In the genomic region with DNA sequence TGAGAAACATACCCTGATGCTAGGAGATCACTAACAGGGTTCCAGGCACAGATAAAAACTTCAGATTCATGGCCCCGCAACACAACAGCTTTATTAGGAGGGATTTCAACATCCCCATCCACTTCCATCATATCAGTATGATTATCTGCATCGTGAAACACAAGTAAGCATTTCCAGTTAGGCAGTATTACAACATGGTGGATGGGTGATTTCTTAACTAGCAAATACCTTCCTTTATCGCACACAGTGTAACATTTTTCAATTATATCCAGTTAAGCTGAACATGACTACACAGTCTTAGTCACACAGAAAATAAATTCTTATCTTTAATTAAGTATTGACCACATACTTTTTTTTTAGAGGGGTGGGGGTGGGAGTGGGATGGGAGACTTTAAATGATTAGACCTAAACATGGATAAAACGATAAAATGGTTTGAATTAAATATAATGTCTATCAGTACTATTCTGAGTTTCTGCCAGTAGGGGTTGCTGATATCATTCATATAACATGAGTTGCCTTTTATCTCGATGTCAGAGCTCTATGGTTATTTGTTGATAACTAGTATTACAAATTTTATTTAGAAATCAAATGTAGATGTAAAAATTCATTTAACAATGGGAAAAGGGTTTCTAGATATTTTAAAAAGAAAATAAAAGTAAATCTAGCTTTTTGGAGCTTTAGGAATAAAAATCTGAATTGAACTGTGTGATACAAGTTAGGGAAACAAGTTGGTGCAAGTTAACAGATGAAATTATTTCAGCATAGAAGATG, we compare ENCODE assay signal across 8 cellular contexts.
A peak's percentile ranks its signal among the peaks of the same experiment; 100 is the strongest.
DNase-seq lines count a peak whose midpoint lies in the region; ATAC-seq and TF ChIP-seq lines count a peak whose summit lies in the region.

No MANE protein-coding gene starts in this region.

- WGBS in adrenal gland, 4 donors: 44 to 51% (median 47%) methylated on average over 5 of the region's 5 CpGs

- no peak for ATAC-seq in GM21619 (IDR thresholded peaks at IDR 0.05; ENCODE audit: unreplicated experiment)

- H3K9me3 ChIP-seq in adrenal gland (replicated peaks in 1 of 3): no peaks in the 10 kb centered on the region
- H3K9me3 ChIP-seq in right atrium auricular region: no peaks in the 10 kb centered on the region

- peak overlapping the region in 1 of 5 donors; percentile 4 for H3K27ac ChIP-seq in adrenal gland
- H3K27ac ChIP-seq in right atrium auricular region: peak overlapping the region in 1 of 2 donors; percentile 5
- peak overlapping the region; percentile 66 for H3K27ac ChIP-seq in substantia nigra (ENCODE audit: low read depth, low read length, poor library complexity, severe bottlenecking)

- intact Hi-C loops in adrenal gland (cut with DNase I): loop anchor here (10.0 kb wide), 1 partner anchor 144 kb away; the partner anchor contains the start of gene TBL1XR1 (in 2 of the 2)

- H3K27me3 ChIP-seq in adrenal gland (no peaks in the 10 kb centered on the region), right atrium auricular region (no peaks in the 10 kb centered on the region)

- TF ChIP-seq CTCF in adrenal gland (IDR thresholded peaks at IDR 0.05): peak; percentile 30 to 86 (median 64)
- peak; percentile 28 to 69 for TF ChIP-seq CTCF in right atrium auricular region (IDR thresholded peaks at IDR 0.05)

- H3K4me1 ChIP-seq in adrenal gland (replicated peaks in 1 of 2) (peaks cover 0 to 11% of the 10 kb centered on the region in 2 donors), right atrium auricular region (peaks cover 0 to 14% of the 10 kb centered on the region in 2 donors)

- H3K36me3 ChIP-seq in adrenal gland (replicated peaks in 1 of 2) (peaks cover 0 to 39% of the 10 kb centered on the region in 2 donors), right atrium auricular region (peaks cover 36% of the 10 kb centered on the region)

- DNase-seq in DMS79 (lab: John Stamatoyannopoulos, UW) (peak; percentile 5), HCEC 1CT (peak; percentile 56), NCI-H2107 treated with DMSO at 0.1 percent for 48 hours (lab: John Stamatoyannopoulos, UW; ENCODE audit: unreplicated experiment) (peak; percentile 88), adrenal gland (no peak), right atrium auricular region (ENCODE audit: low spot score) (no peak), substantia nigra (lab: John Stamatoyannopoulos, UW) (peak in 1 of 49 donors; percentile 10), occipital lobe (lab: John Stamatoyannopoulos, UW) (no peak)

- TF ChIP-seq POLR2A in adrenal gland (IDR thresholded peaks at IDR 0.05): no peak

- H3K4me3 ChIP-seq in adrenal gland: no peak overlapping the region
- no peak overlapping the region for H3K4me3 ChIP-seq in right atrium auricular region

Comparison
In these comparisons a context has a peak if more than half of its experiments do, and no peak if none do; other contexts are left out.
1. DNase-seq: peak in DMS79 (single experiment), HCEC 1CT (single experiment) and NCI-H2107 treated with DMSO at 0.1 percent for 48 hours (single experiment); none in adrenal gland (0 of 7), right atrium auricular region (single experiment) and occipital lobe (single experiment).